ENCODE assay signal across 14 cellular contexts in genomic region chr20:2093883-2094282, GRCh38. TPM values are rescaled to one million over a fixed set of nuclear protein-coding genes. Genes with fewer than 3 reads are reported as not detected.
DNase-seq lines count a peak whose midpoint lies in the region; ATAC-seq and TF ChIP-seq lines count a peak whose summit lies in the region.
"Had no signal": no experiment of that assay in that cellular context is flagged by ENCODE, and none has a peak within 500 bp of the region (broad histone marks: within the 10 kb centered on the region; RNA-seq: fewer than 3 reads in every experiment).

No MANE protein-coding gene starts in this region.

- H3K36me3 Mint-ChIP-seq in naive B cell = no peaks in the 10 kb centered on the region
- H3K36me3 Mint-ChIP-seq: CD8-positive, alpha-beta T cell had no signal

- peak overlapping the region in 3 of 6 donors; percentile 4 to 49 (median 18) for H3K27ac Mint-ChIP-seq in naive B cell
- H3K27ac Mint-ChIP-seq: CD8-positive, alpha-beta T cell had no signal

- peak; percentile 51 to 83 for ATAC-seq in naive B cell (ENCODE audit: low read depth in 2 of 2)
- ATAC-seq in GM19035 (IDR thresholded peaks at IDR 0.05; ENCODE audit: unreplicated experiment) = no peak
- ATAC-seq in HG02623 (IDR thresholded peaks at IDR 0.05; ENCODE audit: unreplicated experiment) = no peak
- ATAC-seq: CD8-positive, alpha-beta T cell had no signal

- no peaks in the 10 kb centered on the region for H3K79me2 ChIP-seq in SU-DHL-6 (ENCODE audit: insufficient read depth, low read length)

- no peak overlapping the region for H2AFZ ChIP-seq in SU-DHL-6 (ENCODE audit: low read depth, low read length, severe bottlenecking)

- H3K4me3 Mint-ChIP-seq in naive B cell = no peak overlapping the region
- H3K4me3 Mint-ChIP-seq: CD8-positive, alpha-beta T cell had no signal

- no peaks in the 10 kb centered on the region for H3K9me2 ChIP-seq in SU-DHL-6 (replicated peaks; ENCODE audit: insufficient read depth, low read length)

- TF ChIP-seq CTCF in SU-DHL-6 (IDR thresholded peaks at IDR 0.05; ENCODE audit: insufficient read depth, low read length, poor library complexity, severe bottlenecking) (no peak), foreskin fibroblast (IDR thresholded peaks at IDR 0.05; ENCODE audit: low read depth, low read length) (no peak)

- H3K27me3 Mint-ChIP-seq in naive B cell = peaks cover 36 to 43% (median 41%) of the 10 kb centered on the region in 3 donors

- no peaks in the 10 kb centered on the region for H3K36me3 ChIP-seq in SU-DHL-6 (ENCODE audit: low read length)
- H3K36me3 ChIP-seq: BLaER1 treated with 17β-estradiol and CSF1 and Interleukin-3, amounts not matched to agents 10 nM and 100 nM had no signal

- H3K4me1 Mint-ChIP-seq in naive B cell = peaks cover 0 to 8% (median 3%) of the 10 kb centered on the region in 3 donors

- DNase-seq in activated CD4-positive, alpha-beta T cell treated with anti-CD3 and anti-CD28 coated beads for 48 hours = peak; percentile 26
- no peak for DNase-seq in activated CD4-positive, alpha-beta T cell treated with anti-CD3 and anti-CD28 coated beads for 4 hours
- DNase-seq in NAMALWA (ENCODE audit: low spot score) (peak; percentile 24), naive B cell (no peak), foreskin fibroblast (no peak)
- DNase-seq: NCI-H187 treated with DMSO at 0.1 percent for 48 hours, NCI-H446, SIG-M5 had no signal

- no peaks in the 10 kb centered on the region for H4K20me1 ChIP-seq in SU-DHL-6 (ENCODE audit: low read depth, low read length)
- H4K20me1 ChIP-seq: BLaER1 treated with 17β-estradiol and CSF1 and Interleukin-3, amounts not matched to agents 10 nM and 100 nM had no signal

- H3K4me2 ChIP-seq in SU-DHL-6 (ENCODE audit: low read depth, low read length, poor library complexity, severe bottlenecking) = peak overlapping the region; percentile 47
- H3K4me2 ChIP-seq: BLaER1 treated with 17β-estradiol and CSF1 and Interleukin-3, amounts not matched to agents 10 nM and 100 nM had no signal

- no peak overlapping the region for H3K9ac ChIP-seq in SU-DHL-6 (ENCODE audit: low read length)
- H3K9ac ChIP-seq: BLaER1 treated with 17β-estradiol and CSF1 and Interleukin-3, amounts not matched to agents 10 nM and 100 nM had no signal

- no peaks in the 10 kb centered on the region for H3F3A ChIP-seq in SU-DHL-6 (ENCODE audit: insufficient read depth)

- H3K27ac ChIP-seq in SU-DHL-6 (ENCODE audit: low read depth, low read length) = no peak overlapping the region
- H3K27ac ChIP-seq: BLaER1 treated with 17β-estradiol and CSF1 and Interleukin-3, amounts not matched to agents 10 nM and 100 nM; RWPE1 had no signal

- H3K9me3 ChIP-seq in SU-DHL-6 (ENCODE audit: insufficient read depth, low read length) = no peaks in the 10 kb centered on the region
- H3K9me3 ChIP-seq: BLaER1 treated with 17β-estradiol and CSF1 and Interleukin-3, amounts not matched to agents 10 nM and 100 nM had no signal

- H3K4me3 ChIP-seq in SU-DHL-6 (ENCODE audit: insufficient read depth, low read length, poor library complexity, severe bottlenecking) (no peak overlapping the region), foreskin fibroblast (ENCODE audit: low read depth in 1 of 2, low read length in 2 of 2) (no peak overlapping the region)
- H3K4me3 ChIP-seq: BLaER1 treated with 17β-estradiol and CSF1 and Interleukin-3, amounts not matched to agents 10 nM and 100 nM had no signal

- H3K9me3 Mint-ChIP-seq in naive B cell = no peaks in the 10 kb centered on the region
- H3K9me3 Mint-ChIP-seq: CD8-positive, alpha-beta T cell had no signal

- H3K27me3 ChIP-seq in SU-DHL-6 (ENCODE audit: low read length) = no peaks in the 10 kb centered on the region
- H3K27me3 ChIP-seq: BLaER1 treated with 17β-estradiol and CSF1 and Interleukin-3, amounts not matched to agents 10 nM and 100 nM had no signal

RNA-seq across cellular contexts. Expression of gene STK35, which starts 7.7 kb away (rescaled TPM):
- 1 to 10 TPM; 3.3 to 8.7 (median 5.7) TPM for polyA plus RNA-seq in naive B cell (ENCODE audit: low read depth in 6 of 6)

Comparison
In these comparisons a context has a peak if more than half of its experiments do, and no peak if none do; other contexts are left out.
1. DNase-seq: peak in activated CD4-positive, alpha-beta T cell treated with anti-CD3 and anti-CD28 coated beads for 48 hours (single experiment) and NAMALWA (single experiment); none in activated CD4-positive, alpha-beta T cell treated with anti-CD3 and anti-CD28 coated beads for 4 hours (0 of 2), naive B cell (single experiment) and foreskin fibroblast (0 of 2).
2. ATAC-seq: peak in naive B cell (2 of 2); none in GM19035 (single experiment) and HG02623 (single experiment).